ENCODE assay signal across 1 cellular context in the genomic region with DNA sequence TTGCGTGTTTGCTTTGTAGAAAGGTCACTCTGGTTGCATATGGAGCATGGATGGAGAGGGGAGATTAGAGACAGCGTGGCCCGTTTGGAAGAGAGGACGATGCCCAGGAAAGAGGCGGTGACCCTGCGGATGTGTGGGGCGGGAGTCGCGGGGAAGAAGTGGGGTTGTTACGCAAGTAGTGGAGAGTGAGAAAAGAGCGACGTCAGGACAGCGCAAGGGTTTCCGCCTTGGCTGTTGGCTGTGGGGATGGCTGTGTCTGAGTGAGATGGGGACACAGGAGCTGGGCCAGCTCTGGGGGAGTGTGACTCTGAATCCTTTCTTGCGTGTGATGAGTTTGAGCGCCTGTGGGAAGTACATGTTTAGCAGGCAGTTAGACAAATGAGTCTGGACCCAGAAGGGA.
TF ChIP-seq lines count a peak whose summit lies in the region.

No MANE protein-coding gene starts in this region.

TF ChIP-seq in HEK293, 187 proteins besides CTCF, POLR2A, EP300 and RAD21 (continued from another document):
- TF ChIP-seq, protein P1, sequence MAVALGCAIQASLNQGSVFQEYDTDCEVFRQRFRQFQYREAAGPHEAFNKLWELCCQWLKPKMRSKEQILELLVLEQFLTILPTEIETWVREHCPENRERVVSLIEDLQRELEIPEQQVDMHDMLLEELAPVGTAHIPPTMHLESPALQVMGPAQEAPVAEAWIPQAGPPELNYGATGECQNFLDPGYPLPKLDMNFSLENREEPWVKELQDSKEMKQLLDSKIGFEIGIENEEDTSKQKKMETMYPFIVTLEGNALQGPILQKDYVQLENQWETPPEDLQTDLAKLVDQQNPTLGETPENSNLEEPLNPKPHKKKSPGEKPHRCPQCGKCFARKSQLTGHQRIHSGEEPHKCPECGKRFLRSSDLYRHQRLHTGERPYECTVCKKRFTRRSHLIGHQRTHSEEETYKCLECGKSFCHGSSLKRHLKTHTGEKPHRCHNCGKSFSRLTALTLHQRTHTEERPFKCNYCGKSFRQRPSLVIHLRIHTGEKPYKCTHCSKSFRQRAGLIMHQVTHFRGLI (tag by site-specific recombination; IDR thresholded peaks at IDR 0.05): no peak
- no peak for TF ChIP-seq ZNF48 (tag by site-specific recombination; IDR thresholded peaks at IDR 0.05)
- TF ChIP-seq ZNF529 (tag by site-specific recombination; IDR thresholded peaks at IDR 0.05; ENCODE audit: insufficient replicate concordance): no peak
- TF ChIP-seq YY1 (tag by site-specific recombination; IDR thresholded peaks at IDR 0.05): no peak
- no peak for TF ChIP-seq ZNF16 (tag by site-specific recombination; IDR thresholded peaks at IDR 0.05; ENCODE audit: low read depth)
- no peak for TF ChIP-seq REPIN1 (tag by site-specific recombination; IDR thresholded peaks at IDR 0.05; ENCODE audit: low read depth)
- TF ChIP-seq PRDM1 (tag by site-specific recombination; IDR thresholded peaks at IDR 0.05): peak; percentile 78; the same call in 1 of the 2 replicates
TF ChIP-seq in HEK293: peak in this region for 2.
